Comparison of ENCODE assay signal across 26 cellular contexts in the genomic region with DNA sequence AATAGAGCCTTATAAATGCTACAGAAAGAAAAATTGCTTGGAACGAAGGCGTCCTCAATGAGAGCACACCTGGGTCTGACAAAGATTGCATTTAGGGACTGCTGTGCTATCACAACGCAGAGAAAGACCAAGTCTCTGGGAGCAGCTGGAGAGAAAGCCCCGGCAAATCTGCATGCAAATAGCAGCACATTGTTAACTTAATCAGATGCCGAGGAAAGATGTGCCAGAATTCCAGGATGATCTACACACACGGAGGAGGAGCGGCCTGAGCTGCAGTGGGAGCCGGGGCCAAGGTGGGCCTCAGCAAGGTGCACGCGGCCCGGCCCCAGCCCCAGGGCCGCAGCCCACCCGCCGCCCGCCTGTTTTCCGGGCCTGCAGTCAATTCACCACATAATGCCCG. TPM values are rescaled to one million over a fixed set of nuclear protein-coding genes. Genes with fewer than 3 reads are reported as not detected.
DNase-seq lines count a peak whose midpoint lies in the region; FAIRE-seq and TF ChIP-seq lines count a peak whose summit lies in the region.
"Had no signal": no experiment of that assay in that cellular context is flagged by ENCODE, and none has a peak within 500 bp of the region (broad histone marks: within the 10 kb centered on the region; RNA-seq: fewer than 3 reads in every experiment).

No MANE protein-coding gene starts in this region.

- POLR2A ChIA-PET in activated CD4-positive, alpha-beta memory T cell treated with anti-CD3 and anti-CD28 coated beads, Interleukin-2, amount 10 ng/mL, durations not matched to agents 7 days and 5 days (lab: Charles Lee): no interaction called here

- H3K27me3 ChIP-seq in HUES64 (ENCODE audit: insufficient read depth, low read length) (peaks cover 38% of the 10 kb centered on the region), endodermal cell (ENCODE audit: control insufficient read depth, insufficient read depth, low read length, poor library complexity, severe bottlenecking) (peaks cover 85% of the 10 kb centered on the region)
- H3K27me3 ChIP-seq: testis had no signal

- CTCF ChIA-PET in activated CD4-positive, alpha-beta memory T cell treated with anti-CD3 and anti-CD28 coated beads, Interleukin-2, amount 10 ng/mL, durations not matched to agents 7 days and 5 days (lab: Charles Lee): no interaction called here

- TF ChIP-seq POLR2A in GM12891 (IDR thresholded peaks at IDR 0.05; ENCODE audit: low read depth, low read length): no peak

- no peaks in the 10 kb centered on the region for H3K9me3 Mint-ChIP-seq in endodermal cell
- no peaks in the 10 kb centered on the region for H3K9me3 Mint-ChIP-seq in activated CD4-positive, alpha-beta memory T cell treated with anti-CD3 and anti-CD28 coated beads, Interleukin-2, amount 10 ng/mL, durations not matched to agents 7 days and 5 days
- H3K9me3 Mint-ChIP-seq: activated CD4-positive, alpha-beta T cell treated with anti-CD3 and anti-CD28 coated beads, Interleukin-2, amount 10 ng/mL, durations not matched to agents 24 days and 14 days; T-helper 1 cell treated with Interleukin-12 subunit alpha and Interleukin-12 subunit beta and Interleukin-4 antibody, amounts not matched to agents 30 μg/mL and 1 μg/mL, for 36 hours had no signal

- H3K36me3 ChIP-seq in HUES64 (ENCODE audit: insufficient read depth, low read length) (no peaks in the 10 kb centered on the region), endodermal cell (ENCODE audit: control insufficient read depth, insufficient read depth, low read length) (no peaks in the 10 kb centered on the region)
- H3K36me3 ChIP-seq: adrenal gland, cardiac muscle cell, right lobe of liver, SJSA1 had no signal

- peaks cover 10% of the 10 kb centered on the region for H3K4me1 Mint-ChIP-seq in endodermal cell
- no peaks in the 10 kb centered on the region for H3K4me1 Mint-ChIP-seq in activated CD4-positive, alpha-beta memory T cell treated with anti-CD3 and anti-CD28 coated beads, Interleukin-2, amount 10 ng/mL, durations not matched to agents 7 days and 5 days
- H3K4me1 Mint-ChIP-seq: activated CD4-positive, alpha-beta T cell treated with anti-CD3 and anti-CD28 coated beads, Interleukin-2, amount 10 ng/mL, durations not matched to agents 24 days and 14 days had no signal

- DNase-seq in endodermal cell: peak; percentile 76
- peak; percentile 14 for DNase-seq in mesenteric fat pad (ENCODE audit: low spot score)
- DNase-seq in activated CD4-positive, alpha-beta memory T cell treated with anti-CD3 and anti-CD28 coated beads, Interleukin-2, amount 10 ng/mL, durations not matched to agents 7 days and 5 days: no peak
- DNase-seq in GM12891 (ENCODE audit: insufficient read length, low spot score): no peak
- no peak for DNase-seq in activated gamma-delta T cell (lab: John Stamatoyannopoulos, UW)
- DNase-seq: activated CD4-positive, alpha-beta T cell treated with anti-CD3 and anti-CD28 coated beads, Interleukin-2, amount 10 ng/mL, durations not matched to agents 24 days and 14 days; activated CD8-positive, alpha-beta memory T cell treated with anti-CD3 and anti-CD28 coated beads, Interleukin-2, amount 50 U/mL, for 4 hours; adrenal gland; CD4-positive, alpha-beta memory T cell; erythroblast; foreskin melanocyte; Kasumi-1; left ventricle myocardium superior; NCI-H1048; NCI-H2029 treated with DMSO at 0.1 percent for 48 hours; NCI-H345; occipital lobe; testis had no signal

- H3K4me3 ChIP-seq in HUES64 (ENCODE audit: low read length) (peak overlapping the region; percentile 64), endodermal cell (ENCODE audit: low read length) (no peak overlapping the region)
- H3K4me3 ChIP-seq: adrenal gland, cardiac muscle cell, GM12878, right lobe of liver, SJSA1, testis had no signal

- H3K4me1 ChIP-seq in HUES64 (ENCODE audit: insufficient read depth, low read length): peaks cover 28% of the 10 kb centered on the region
- no peaks in the 10 kb centered on the region for H3K4me1 ChIP-seq in endodermal cell (ENCODE audit: control insufficient read depth, insufficient read depth, low read length)
- H3K4me1 ChIP-seq: adrenal gland, right lobe of liver, testis had no signal

- no peaks in the 10 kb centered on the region for H3K36me3 Mint-ChIP-seq in endodermal cell (ENCODE audit: low read depth)
- no peaks in the 10 kb centered on the region for H3K36me3 Mint-ChIP-seq in activated CD4-positive, alpha-beta memory T cell treated with anti-CD3 and anti-CD28 coated beads, Interleukin-2, amount 10 ng/mL, durations not matched to agents 7 days and 5 days (ENCODE audit: low read depth)
- H3K36me3 Mint-ChIP-seq: CD4-positive, alpha-beta memory T cell had no signal

- no peak overlapping the region for H3K27ac Mint-ChIP-seq in endodermal cell
- H3K27ac Mint-ChIP-seq in activated CD4-positive, alpha-beta memory T cell treated with anti-CD3 and anti-CD28 coated beads, Interleukin-2, amount 10 ng/mL, durations not matched to agents 7 days and 5 days: no peak overlapping the region
- H3K27ac Mint-ChIP-seq: activated CD4-positive, alpha-beta T cell treated with anti-CD3 and anti-CD28 coated beads, Interleukin-2, amount 10 ng/mL, durations not matched to agents 24 days and 14 days; CD4-positive, alpha-beta memory T cell; T-helper 1 cell treated with Interleukin-12 subunit alpha and Interleukin-12 subunit beta and Interleukin-4 antibody, amounts not matched to agents 30 μg/mL and 1 μg/mL, for 36 hours had no signal

- H3K9ac ChIP-seq in HUES64 (ENCODE audit: low read depth, low read length): 0 out of 2 replicates have a peak overlapping the region, but pooled peaks have one; percentile 11
- no peak overlapping the region for H3K9ac ChIP-seq in endodermal cell (ENCODE audit: extremely low read depth, low read length, poor library complexity, severe bottlenecking)

- TF ChIP-seq CTCF in endodermal cell (conservative IDR thresholded peaks at IDR 0.05): no peak

- no peaks in the 10 kb centered on the region for H3K9me3 ChIP-seq in HUES64 (ENCODE audit: insufficient read depth, low read depth, low read length)
- H3K9me3 ChIP-seq in endodermal cell (ENCODE audit: control insufficient read depth, low read length): no peaks in the 10 kb centered on the region
- H3K9me3 ChIP-seq: adrenal gland, right lobe of liver, SJSA1, testis had no signal

- 1% methylated on average over 17 of the region's 17 CpGs for WGBS in HUES64
- WGBS in endodermal cell (ENCODE audit: insufficient coverage in 1 of 2, insufficient read length in 1 of 2), 2 experiments: 7 to 13% methylated on average over 11 to 17 of the region's 17 CpGs

- no peak overlapping the region for H3K4me3 Mint-ChIP-seq in endodermal cell
- H3K4me3 Mint-ChIP-seq in activated CD4-positive, alpha-beta memory T cell treated with anti-CD3 and anti-CD28 coated beads, Interleukin-2, amount 10 ng/mL, durations not matched to agents 7 days and 5 days: no peak overlapping the region
- H3K4me3 Mint-ChIP-seq: activated CD4-positive, alpha-beta T cell treated with anti-CD3 and anti-CD28 coated beads, Interleukin-2, amount 10 ng/mL, durations not matched to agents 24 days and 14 days; CD4-positive, alpha-beta memory T cell; T-helper 1 cell treated with Interleukin-12 subunit alpha and Interleukin-12 subunit beta and Interleukin-4 antibody, amounts not matched to agents 30 μg/mL and 1 μg/mL, for 36 hours had no signal

- no peak for FAIRE-seq in GM12891 (lab: Jason Lieb, UNC)
- FAIRE-seq: GM12878, RCC 7860 had no signal

- peaks cover 54% of the 10 kb centered on the region for H3K27me3 Mint-ChIP-seq in endodermal cell (ENCODE audit: insufficient read depth)
- peaks cover 18% of the 10 kb centered on the region for H3K27me3 Mint-ChIP-seq in activated CD4-positive, alpha-beta memory T cell treated with anti-CD3 and anti-CD28 coated beads, Interleukin-2, amount 10 ng/mL, durations not matched to agents 7 days and 5 days

- H3K27ac ChIP-seq in HUES64 (ENCODE audit: low read depth, low read length) (peak overlapping the region; percentile 76; the same call in 1 of the 2 replicates), endodermal cell (ENCODE audit: low read depth, low read length) (no peak overlapping the region), temporal lobe (ENCODE audit: low read depth, low read length) (peak overlapping the region; percentile 85)
- H3K27ac ChIP-seq: adrenal gland, cardiac muscle cell, right lobe of liver, SJSA1, testis had no signal

TF ChIP-seq in GM12891, 5 proteins besides CTCF, POLR2A, EP300 and RAD21:
- TF ChIP-seq POLR2AphosphoS5 (IDR thresholded peaks at IDR 0.05; ENCODE audit: low read depth, low read length) (no peak), SPI1 (IDR thresholded peaks at IDR 0.05; ENCODE audit: low read depth, low read length) (no peak), POU2F2 (IDR thresholded peaks at IDR 0.05; ENCODE audit: low read depth, low read length) (no peak), TAF1 (IDR thresholded peaks at IDR 0.05; ENCODE audit: low read depth, low read length) (no peak), PAX5 (IDR thresholded peaks at IDR 0.05; ENCODE audit: insufficient read depth, low read length, severe bottlenecking) (no peak)

RNA-seq across cellular contexts. Expression of a gene that starts 1.4 kb away (rescaled TPM):
- polyA plus RNA-seq in HUES64 (2013, experiment 1 of 2): 0.15 TPM
- 0.63 TPM for polyA plus RNA-seq in HUES64 (2013, experiment 2 of 2)
- total RNA-seq in endodermal cell (not detected), mesenteric fat pad (not detected), temporal lobe (18.2 TPM)
- polyA plus RNA-seq in endodermal cell (2013, experiment 1 of 2): 5.0 TPM
- polyA plus RNA-seq in endodermal cell (2013, experiment 2 of 2): 4.8 TPM
- not detected for total RNA-seq in activated CD4-positive, alpha-beta memory T cell treated with anti-CD3 and anti-CD28 coated beads, Interleukin-2, amount 10 ng/mL, durations not matched to agents 7 days and 5 days
- polyA plus RNA-seq in GM12891 (2012; ENCODE audit: low read depth, missing spikeins): not detected
- total RNA-seq: activated CD4-positive, alpha-beta T cell treated with anti-CD3 and anti-CD28 coated beads, Interleukin-2, amount 10 ng/mL, durations not matched to agents 24 days and 14 days; GM12878 had no signal
- polyA plus RNA-seq: CD4-positive, alpha-beta memory T cell; GM12878 had no signal

Comparison
In these comparisons a context has a peak if more than half of its experiments do, and no peak if none do; other contexts are left out.
1. DNase-seq: peak in endodermal cell (single experiment) and mesenteric fat pad (single experiment); none in activated CD4-positive, alpha-beta memory T cell treated with anti-CD3 and anti-CD28 coated beads, Interleukin-2, amount 10 ng/mL, durations not matched to agents 7 days and 5 days (single experiment), GM12891 (single experiment) and activated gamma-delta T cell (single experiment).
2. RNA of a gene that starts 1.4 kb away (total RNA-seq): 18.2 TPM in temporal lobe (single experiment); not detected in endodermal cell, not detected in mesenteric fat pad (single experiment) and not detected in activated CD4-positive, alpha-beta memory T cell treated with anti-CD3 and anti-CD28 coated beads, Interleukin-2, amount 10 ng/mL, durations not matched to agents 7 days and 5 days; every median in the first group is over 10 times any median in the second.